Comparison of ENCODE assay signal across 8 cellular contexts in the genomic region with DNA sequence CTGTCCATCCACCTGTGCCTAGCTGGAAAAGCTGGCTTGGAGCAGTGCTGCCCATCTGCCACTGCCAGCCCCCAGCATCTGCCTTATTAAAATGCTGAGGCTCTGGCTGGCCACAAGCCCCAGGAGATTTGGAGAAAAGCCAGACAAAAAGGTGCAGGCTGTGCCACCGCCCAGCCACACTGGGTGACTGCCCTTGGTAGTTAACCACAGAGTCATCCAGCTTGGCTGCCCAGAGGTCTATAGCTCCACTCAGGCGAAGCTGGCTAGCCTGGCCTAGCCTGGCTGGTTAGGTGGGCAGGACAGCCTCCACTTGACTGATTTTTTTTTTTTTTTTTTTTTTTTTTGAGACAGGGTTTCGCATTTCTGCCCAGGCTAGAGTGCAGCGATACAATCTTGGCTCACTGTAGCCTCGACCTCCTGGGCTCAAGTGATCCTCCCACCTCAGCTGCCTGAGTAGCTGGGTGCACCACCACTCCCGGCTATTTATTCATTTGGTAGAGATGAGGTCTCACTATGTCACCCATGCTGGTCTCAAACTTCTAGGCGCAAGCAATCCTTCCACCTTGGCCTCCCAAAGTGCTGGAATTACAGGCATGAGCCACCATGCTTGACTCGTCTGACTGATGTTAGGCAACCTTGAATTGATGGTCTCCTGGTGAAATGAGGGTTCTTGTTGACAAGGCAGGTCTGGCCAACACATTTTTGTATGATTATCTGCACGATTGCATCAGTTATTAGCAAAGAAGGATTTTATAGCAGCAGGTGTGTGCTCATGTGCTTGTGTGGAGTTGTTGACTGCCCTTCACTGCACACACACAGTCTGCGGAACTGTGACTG.
A peak's percentile ranks its signal among the peaks of the same experiment; 100 is the strongest.
DNase-seq lines count a peak whose midpoint lies in the region; ATAC-seq and TF ChIP-seq lines count a peak whose summit lies in the region.

No MANE protein-coding gene starts in this region.

- TF ChIP-seq CTCF in H9 (conservative IDR thresholded peaks at IDR 0.05), result no peak
- no peak for TF ChIP-seq CTCF in omental fat pad (IDR thresholded peaks at IDR 0.05)

- H3K9me3 ChIP-seq in H9 (ENCODE audit: control insufficient read depth, low read depth, low read length), result no peaks in the 10 kb centered on the region

- H3K4ac ChIP-seq in H9 (ENCODE audit: low read depth, low read length), result no peak overlapping the region

- DNase-seq in D341Med (ENCODE audit: low spot score) (peak; percentile 77), NCI-H1105 treated with DMSO at 0.1 percent for 48 hours (lab: John Stamatoyannopoulos, UW) (peak; percentile 30), naive B cell (peak; percentile 59), T-helper 9 cell (no peak), H9 (no peak), omental fat pad (ENCODE audit: low spot score) (no peak)
- DNase-seq in activated naive CD4-positive, alpha-beta T cell treated with anti-CD3 and anti-CD28 coated beads, Interleukin-2, amount 50 U/mL, for 72 hours (ENCODE audit: low spot score in 2 of 2), result peak in 1 of 2 donors; percentile 62

- H3T11ph ChIP-seq in H9 (ENCODE audit: low read length), result no peak overlapping the region

- H2AK5ac ChIP-seq in H9 (ENCODE audit: insufficient read length, low read length), result no peak overlapping the region

- peaks cover 67 to 96% (median 79%) of the 10 kb centered on the region in 3 donors for H3K4me1 Mint-ChIP-seq in naive B cell
- H3K4me1 Mint-ChIP-seq in H9, result peaks cover 71 to 87% of the 10 kb centered on the region in 2 experiments

- no peak overlapping the region for H3K9ac ChIP-seq in H9 (ENCODE audit: extremely low read depth, insufficient read length, low read length)

- H3K4me1 ChIP-seq in H9 (ENCODE audit: insufficient read depth, low read length), result peaks cover 10% of the 10 kb centered on the region; the same call in 1 of the 2 replicates

- no peak overlapping the region for H2BK120ac ChIP-seq in H9 (ENCODE audit: low read depth, low read length, poor library complexity, severe bottlenecking)

- no peaks in the 10 kb centered on the region for H3K27me3 Mint-ChIP-seq in naive B cell
- H3K27me3 Mint-ChIP-seq in H9 (ENCODE audit: low read depth), result peaks cover 1% of the 10 kb centered on the region; the same call in 1 of the 2 replicates

- peaks cover 6% of the 10 kb centered on the region for H3K79me1 ChIP-seq in H9 (ENCODE audit: insufficient read depth, low read depth, low read length, poor library complexity, severe bottlenecking)

- no peaks in the 10 kb centered on the region for H4K20me1 ChIP-seq in H9 (ENCODE audit: control insufficient read depth, insufficient read depth, insufficient read length)

- H3K27me3 ChIP-seq in H9 (ENCODE audit: insufficient read depth, low read length), result no peaks in the 10 kb centered on the region

- no peak overlapping the region for H3K56ac ChIP-seq in H9 (ENCODE audit: insufficient read length, low read depth, low read length)

- H3K27ac Mint-ChIP-seq in activated naive CD4-positive, alpha-beta T cell treated with anti-CD3 and anti-CD28 coated beads, Interleukin-2, amount 50 U/mL, for 72 hours, result peak overlapping the region; percentile 90 to 93
- H3K27ac Mint-ChIP-seq in naive B cell, result peak overlapping the region; percentile 82 to 99 (median 95)
- peak overlapping the region in 1 of 3 experiments; percentile 38; a peak in 4 of 7 replicates for H3K27ac Mint-ChIP-seq in H9

- H4K8ac ChIP-seq in H9 (replicated peaks; ENCODE audit: insufficient read length, low read depth, low read length), result no peak overlapping the region

- H2BK12ac ChIP-seq in H9 (ENCODE audit: insufficient read length, low read depth, low read length), result no peak overlapping the region

- H2AFZ ChIP-seq in H9 (ENCODE audit: low read length), result no peak overlapping the region

- no peaks in the 10 kb centered on the region for H3K23me2 ChIP-seq in H9 (ENCODE audit: insufficient read length, low read depth, low read length, poor library complexity, severe bottlenecking)

- no peak overlapping the region for H2BK20ac ChIP-seq in H9 (ENCODE audit: low read depth, low read length, poor library complexity, severe bottlenecking)

- no peak overlapping the region for H3K23ac ChIP-seq in H9 (ENCODE audit: insufficient read length, low read depth, low read length)

- peak overlapping the region; percentile 57 to 91 (median 83) for H3K4me3 Mint-ChIP-seq in naive B cell
- no peak overlapping the region; a peak in 1 of 5 replicates for H3K4me3 Mint-ChIP-seq in H9

- H3K36me3 Mint-ChIP-seq in activated naive CD4-positive, alpha-beta T cell treated with anti-CD3 and anti-CD28 coated beads, Interleukin-2, amount 50 U/mL, for 72 hours, result peaks cover 0 to 5% of the 10 kb centered on the region in 2 donors
- H3K36me3 Mint-ChIP-seq in naive B cell (no peaks in the 10 kb centered on the region), H9 (ENCODE audit: insufficient read depth in 1 of 3, low read depth in 3 of 3) (peaks cover 0 to 7% (median 3%) of the 10 kb centered on the region in 3 experiments; a peak in 3 of 7 replicates)

- no peak overlapping the region for H3K4me2 ChIP-seq in H9 (ENCODE audit: insufficient read depth, insufficient read length, low read length)

- peak in 1 of 2 donors; percentile 18 for ATAC-seq in activated naive CD4-positive, alpha-beta T cell treated with anti-CD3 and anti-CD28 coated beads, Interleukin-2, amount 50 U/mL, for 72 hours
- ATAC-seq in naive B cell (ENCODE audit: low read depth in 2 of 2), result peak in 1 of 2 donors; percentile 7
- no peak for ATAC-seq in GM19463 (IDR thresholded peaks at IDR 0.05; ENCODE audit: unreplicated experiment)
- no peak for ATAC-seq in omental fat pad (ENCODE audit: low FRiP score)

- no peak overlapping the region for H4K91ac ChIP-seq in H9 (ENCODE audit: insufficient read length, low read depth, low read length)

- H3K79me2 ChIP-seq in H9 (ENCODE audit: insufficient read depth, low read length), result peaks cover 8% of the 10 kb centered on the region; the same call in 1 of the 2 replicates

- no CpG with 5 or more reads among the region's 10 CpGs for WGBS in H9 (ENCODE audit: extremely low coverage, insufficient read length, low lambda C conversion rate)

- no peaks in the 10 kb centered on the region for H3K9me3 Mint-ChIP-seq in activated naive CD4-positive, alpha-beta T cell treated with anti-CD3 and anti-CD28 coated beads, Interleukin-2, amount 50 U/mL, for 72 hours
- no peaks in the 10 kb centered on the region for H3K9me3 Mint-ChIP-seq in naive B cell
- no peaks in the 10 kb centered on the region for H3K9me3 Mint-ChIP-seq in H9

- no peak overlapping the region for H4K5ac ChIP-seq in H9 (ENCODE audit: insufficient read length, low read depth, low read length)

- H2BK5ac ChIP-seq in H9 (ENCODE audit: insufficient read length, low read length), result no peak overlapping the region

- H3K14ac ChIP-seq in H9 (ENCODE audit: insufficient read depth, low read length), result no peak overlapping the region

- no peak overlapping the region for H2BK15ac ChIP-seq in H9 (ENCODE audit: low read depth, low read length)

- H3K18ac ChIP-seq in H9 (ENCODE audit: insufficient read length, low read depth, low read length), result no peak overlapping the region

- no peak overlapping the region for H3K27ac ChIP-seq in H9 (ENCODE audit: insufficient read length, low read depth, low read length)

Comparison
In these comparisons a context has a peak if more than half of its experiments do, and no peak if none do; other contexts are left out.
1. DNase-seq: peak in D341Med (single experiment), NCI-H1105 treated with DMSO at 0.1 percent for 48 hours (single experiment) and naive B cell (single experiment); none in T-helper 9 cell (single experiment), H9 (single experiment) and omental fat pad (single experiment).
2. H3K4me3 Mint-ChIP-seq: peak in naive B cell (8 of 8); none in H9 (0 of 2).